ENCODE assay signal across 8 cellular contexts in the genomic region with DNA sequence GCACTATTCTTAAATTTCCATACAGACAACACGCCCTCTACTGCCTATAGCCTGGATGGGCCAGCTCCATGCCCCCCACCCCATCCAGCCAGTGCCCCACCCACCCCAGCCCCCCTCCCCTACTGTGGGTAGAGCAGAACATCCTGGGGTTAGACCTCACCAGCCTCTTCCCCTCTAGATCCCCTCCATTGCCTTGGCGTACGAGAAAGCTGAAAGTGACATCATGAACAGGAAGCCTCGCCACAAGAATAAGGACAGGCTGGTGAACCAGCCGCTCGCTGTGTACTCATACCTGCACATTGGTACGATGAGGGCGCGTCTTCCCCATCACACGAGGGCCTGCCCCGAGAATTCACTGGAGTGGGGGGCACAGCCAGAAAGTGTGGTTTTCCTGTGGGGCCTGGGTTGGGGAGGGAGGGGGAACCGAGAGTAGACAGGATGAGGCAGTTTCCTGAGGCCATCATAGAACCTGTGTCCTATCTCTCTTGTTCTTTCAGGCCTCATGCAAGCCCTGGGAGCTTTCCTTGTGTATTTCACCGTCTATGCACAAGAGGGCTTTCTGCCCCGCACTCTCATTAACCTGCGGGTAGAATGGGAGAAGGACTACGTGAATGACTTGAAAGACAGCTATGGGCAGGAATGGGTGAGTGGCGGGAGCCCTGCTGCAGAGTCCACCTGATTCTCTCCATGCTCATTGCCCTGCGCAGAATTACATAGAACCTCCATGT. TPM values are rescaled to one million over a fixed set of nuclear protein-coding genes. Genes with fewer than 3 reads are reported as not detected.
DNase-seq lines count a peak whose midpoint lies in the region; ATAC-seq and TF ChIP-seq lines count a peak whose summit lies in the region.

No MANE protein-coding gene starts in this region.

- H3K27me3 ChIP-seq in endodermal cell (ENCODE audit: control insufficient read depth, insufficient read depth, low read length, poor library complexity, severe bottlenecking) (no peaks in the 10 kb centered on the region), foreskin keratinocyte (no peaks in the 10 kb centered on the region)

- H3K4me1 Mint-ChIP-seq in endodermal cell = peaks cover 6% of the 10 kb centered on the region

- H3K27me3 Mint-ChIP-seq in endodermal cell (ENCODE audit: insufficient read depth) = peaks cover 17% of the 10 kb centered on the region

- no peak overlapping the region for H3K4me3 Mint-ChIP-seq in endodermal cell

- ATAC-seq in HG02798 (IDR thresholded peaks at IDR 0.05; ENCODE audit: poor library complexity, unreplicated experiment) = peak; percentile 58
- no peak for ATAC-seq in foreskin keratinocyte

- H3K27ac ChIP-seq in endodermal cell (ENCODE audit: low read depth, low read length) (no peak overlapping the region), foreskin keratinocyte (no peak overlapping the region)

- no peak overlapping the region for H3K27ac Mint-ChIP-seq in endodermal cell

- no peaks in the 10 kb centered on the region for H3K36me3 ChIP-seq in endodermal cell (ENCODE audit: control insufficient read depth, insufficient read depth, low read length)

- no peak overlapping the region for H3K9ac ChIP-seq in endodermal cell (ENCODE audit: extremely low read depth, low read length, poor library complexity, severe bottlenecking)

- H3K9me3 Mint-ChIP-seq in endodermal cell = peaks cover 2% of the 10 kb centered on the region

- peaks cover 3% of the 10 kb centered on the region for H3K4me1 ChIP-seq in endodermal cell (ENCODE audit: control insufficient read depth, insufficient read depth, low read length)
- H3K4me1 ChIP-seq in foreskin keratinocyte = no peaks in the 10 kb centered on the region

- WGBS in endodermal cell (ENCODE audit: insufficient coverage in 1 of 2, insufficient read length in 1 of 2), 2 experiments = 88 to 94% methylated on average over 11 to 18 of the region's 18 CpGs

- peak; percentile 53 for DNase-seq in GM10266 (ENCODE audit: extremely low spot score)
- peak; percentile 5 to 30 (median 14) for DNase-seq in activated CD4-positive, CD25-positive, alpha-beta regulatory T cell (lab: John Stamatoyannopoulos, UW)
- DNase-seq in endodermal cell = no peak
- DNase-seq in HT-29 (ENCODE audit: low spot score) = no peak
- DNase-seq in foreskin fibroblast = no peak
- no peak for DNase-seq in T1000 (lab: John Stamatoyannopoulos, UW)
- no peak for DNase-seq in foreskin keratinocyte

- no peak overlapping the region for H3K4me3 ChIP-seq in endodermal cell (ENCODE audit: low read length)
- no peak overlapping the region for H3K4me3 ChIP-seq in foreskin fibroblast (ENCODE audit: low read depth in 1 of 2, low read length in 2 of 2)

- no peaks in the 10 kb centered on the region for H3K36me3 Mint-ChIP-seq in endodermal cell (ENCODE audit: low read depth)

- TF ChIP-seq CTCF in GM10266 (IDR thresholded peaks at IDR 0.05; ENCODE audit: control insufficient read depth, insufficient read depth, low read depth, missing control alignments) = no peak
- TF ChIP-seq CTCF in endodermal cell (conservative IDR thresholded peaks at IDR 0.05) = peak; percentile 43
- no peak for TF ChIP-seq CTCF in foreskin fibroblast (IDR thresholded peaks at IDR 0.05; ENCODE audit: low read depth, low read length)
- TF ChIP-seq CTCF in foreskin keratinocyte (conservative IDR thresholded peaks at IDR 0.05) = no peak

- H3K9me3 ChIP-seq in endodermal cell (ENCODE audit: control insufficient read depth, low read length) = no peaks in the 10 kb centered on the region

RNA-seq across cellular contexts. Expression of a gene that starts 29.1 kb away (rescaled TPM):
- total RNA-seq in endodermal cell (10 to 100 TPM in 1 of 2 donors, 1 to 10 TPM in 1; 4.9 to 10.5 TPM), foreskin keratinocyte (1.2 and 4.2 TPM in 2 replicates)
- 1.1 TPM for polyA plus RNA-seq in endodermal cell (2013, experiment 1 of 2)
- 1.6 TPM for polyA plus RNA-seq in endodermal cell (2013, experiment 2 of 2)
- total RNA-seq in HT-29 (2014; rRNA removed; shearing (Covaris generic)) = not detected in 2 replicates
- 0.68 and 1.9 TPM in 2 replicates for polyA plus RNA-seq in foreskin keratinocyte

RNA-seq across cellular contexts. Expression of a gene that starts 54.6 kb away (rescaled TPM):
- not detected for total RNA-seq in endodermal cell
- polyA plus RNA-seq in endodermal cell (2013, experiment 1 of 2) = not detected
- not detected for polyA plus RNA-seq in endodermal cell (2013, experiment 2 of 2)
- not detected in 2 replicates for total RNA-seq in HT-29 (2014; rRNA removed; shearing (Covaris generic))
- not detected in 2 replicates for total RNA-seq in foreskin keratinocyte
- polyA plus RNA-seq in foreskin keratinocyte = not detected in 2 replicates

Comparison
In these comparisons a context has a peak if more than half of its experiments do, and no peak if none do; other contexts are left out.
1. DNase-seq: peak in GM10266 (single experiment) and activated CD4-positive, CD25-positive, alpha-beta regulatory T cell (4 of 4); none in endodermal cell (single experiment), HT-29 (single experiment), foreskin fibroblast (0 of 2), T1000 (single experiment) and foreskin keratinocyte (0 of 2).